ENCODE assay signal across 9 cellular contexts in genomic region chr2:69816923-69817542, GRCh38. TPM values are rescaled to one million over a fixed set of nuclear protein-coding genes. Genes with fewer than 3 reads are reported as not detected.
DNase-seq lines count a peak whose midpoint lies in the region; ATAC-seq and TF ChIP-seq lines count a peak whose summit lies in the region.
"Had no signal": no experiment of that assay in that cellular context is flagged by ENCODE, and none has a peak within 500 bp of the region (broad histone marks: within the 10 kb centered on the region; RNA-seq: fewer than 3 reads in every experiment).

No MANE protein-coding gene starts in this region.

- H3K4me1 ChIP-seq in lung (ENCODE audit: control insufficient read depth in 2 of 2, insufficient read depth in 2 of 2, low read length in 2 of 2), result peaks cover 0 to 2% of the 10 kb centered on the region in 2 donors

- H3K9me3 Mint-ChIP-seq in activated CD4-positive, alpha-beta T cell treated with anti-CD3 and anti-CD28 coated beads, Interleukin-2, amount 10 ng/mL, durations not matched to agents 7 days and 5 days, result no peaks in the 10 kb centered on the region

- CTCF ChIA-PET in activated CD4-positive, alpha-beta T cell treated with anti-CD3 and anti-CD28 coated beads, Interleukin-2, amount 10 ng/mL, durations not matched to agents 7 days and 5 days (lab: Charles Lee), result interaction anchor here (0.6 to 5.8 kb wide), 19 partner anchors 8 to 130 kb away, joined by 3 to 78 read pairs (median 4); partner anchors contain the start of gene GMCL1

- no peak overlapping the region for H3K4me3 Mint-ChIP-seq in activated CD4-positive, alpha-beta T cell treated with anti-CD3 and anti-CD28 coated beads, Interleukin-2, amount 10 ng/mL, durations not matched to agents 7 days and 5 days
- H3K4me3 Mint-ChIP-seq: activated naive CD8-positive, alpha-beta T cell had no signal

- peaks cover 8% of the 10 kb centered on the region for H3K4me1 Mint-ChIP-seq in activated CD4-positive, alpha-beta T cell treated with anti-CD3 and anti-CD28 coated beads, Interleukin-2, amount 10 ng/mL, durations not matched to agents 7 days and 5 days

- H3K27me3 ChIP-seq in lung (ENCODE audit: control insufficient read depth, insufficient read depth), result no peaks in the 10 kb centered on the region

- no peak overlapping the region for H3K27ac Mint-ChIP-seq in activated CD4-positive, alpha-beta T cell treated with anti-CD3 and anti-CD28 coated beads, Interleukin-2, amount 10 ng/mL, durations not matched to agents 7 days and 5 days
- H3K27ac Mint-ChIP-seq: activated naive CD8-positive, alpha-beta T cell had no signal

- peak; percentile 85 for TF ChIP-seq CTCF in lung (IDR thresholded peaks at IDR 0.05; ENCODE audit: control extremely low read depth, extremely low read depth)

- peaks cover 26% of the 10 kb centered on the region for H3K36me3 Mint-ChIP-seq in activated CD4-positive, alpha-beta T cell treated with anti-CD3 and anti-CD28 coated beads, Interleukin-2, amount 10 ng/mL, durations not matched to agents 7 days and 5 days (ENCODE audit: low read depth)

- ATAC-seq in HG03196 (IDR thresholded peaks at IDR 0.05; ENCODE audit: unreplicated experiment), result peak; percentile 67
- ATAC-seq in lung (ENCODE audit: insufficient read depth, low FRiP score), result peak; percentile 82
- no peak for ATAC-seq in HG03469 (IDR thresholded peaks at IDR 0.05; ENCODE audit: unreplicated experiment)

- H3K36me3 ChIP-seq in lung (ENCODE audit: control insufficient read depth in 2 of 2, insufficient read depth in 2 of 2, low read length in 2 of 2), result peaks cover 3 to 11% of the 10 kb centered on the region in 2 donors

- 11 to 18% methylated on average over 3 of the region's 3 CpGs for WGBS in lung, 2 donors

- H3K27me3 Mint-ChIP-seq in activated CD4-positive, alpha-beta T cell treated with anti-CD3 and anti-CD28 coated beads, Interleukin-2, amount 10 ng/mL, durations not matched to agents 7 days and 5 days, result no peaks in the 10 kb centered on the region
- H3K27me3 Mint-ChIP-seq: activated naive CD8-positive, alpha-beta T cell had no signal

- no peak overlapping the region for H3K4me3 ChIP-seq in lung

- H3K27ac ChIP-seq in lung (ENCODE audit: low read depth in 1 of 2, low read length in 1 of 2), result no peak overlapping the region

- DNase-seq in DMS114 treated with DMSO at 0.1 percent for 48 hours (lab: John Stamatoyannopoulos, UW; ENCODE audit: unreplicated experiment) (peak; percentile 87), NCI-H69 (lab: John Stamatoyannopoulos, UW) (peak; percentile 82), dermis blood vessel endothelial cell (peak; percentile 91), lung (ENCODE audit: low spot score) (peak; percentile 79)
- peak; percentile 85 for DNase-seq in activated CD4-positive, alpha-beta T cell treated with anti-CD3 and anti-CD28 coated beads, Interleukin-2, amount 10 ng/mL, durations not matched to agents 7 days and 5 days
- peak; percentile 23 for DNase-seq in stimulated activated CD8-positive, alpha-beta memory T cell treated with anti-CD3 and anti-CD28 coated beads, Interleukin-12 subunit alpha, Interleukin-12 subunit beta, amount 100 ng/mL, for 4 hours (ENCODE audit: low read depth)

- POLR2A ChIA-PET in activated CD4-positive, alpha-beta T cell treated with anti-CD3 and anti-CD28 coated beads, Interleukin-2, amount 10 ng/mL, durations not matched to agents 7 days and 5 days (lab: Charles Lee), result interaction anchor here (0.7 kb wide), 1 partner anchor 477 kb away, joined by 3 read pairs; the partner anchor contains the start of gene SNRPG

- H3K9me3 ChIP-seq in lung (ENCODE audit: control insufficient read depth in 2 of 2, insufficient read depth in 1 of 2, low read length in 1 of 2), result no peaks in the 10 kb centered on the region

RNA-seq across cellular contexts. Expression of gene GMCL1, which starts 12.4 kb away (rescaled TPM):
- total RNA-seq in activated CD4-positive, alpha-beta T cell treated with anti-CD3 and anti-CD28 coated beads, Interleukin-2, amount 10 ng/mL, durations not matched to agents 7 days and 5 days, result 10 to 100 TPM; 19.4 to 24.9 TPM
- total RNA-seq in dermis blood vessel endothelial cell (12.1 and 13.6 TPM in 2 replicates), lung (10 to 100 TPM; 13.4 to 31.1 TPM)
- polyA plus RNA-seq in lung, result 1 to 10 TPM; 6.8 to 8.1 TPM

Comparison
In these comparisons a context has a peak if more than half of its experiments do, and no peak if none do; other contexts are left out.
1. DNase-seq: peak in every context shown above with its lines; median percentile 91 in dermis blood vessel endothelial cell; 87 in DMS114 treated with DMSO at 0.1 percent for 48 hours; 85 in activated CD4-positive, alpha-beta T cell treated with anti-CD3 and anti-CD28 coated beads, Interleukin-2, amount 10 ng/mL, durations not matched to agents 7 days and 5 days; 82 in NCI-H69; 79 in lung; 23 in stimulated activated CD8-positive, alpha-beta memory T cell treated with anti-CD3 and anti-CD28 coated beads, Interleukin-12 subunit alpha, Interleukin-12 subunit beta, amount 100 ng/mL, for 4 hours.